20 cellular contexts compared by ENCODE assay signal in the genomic region with DNA sequence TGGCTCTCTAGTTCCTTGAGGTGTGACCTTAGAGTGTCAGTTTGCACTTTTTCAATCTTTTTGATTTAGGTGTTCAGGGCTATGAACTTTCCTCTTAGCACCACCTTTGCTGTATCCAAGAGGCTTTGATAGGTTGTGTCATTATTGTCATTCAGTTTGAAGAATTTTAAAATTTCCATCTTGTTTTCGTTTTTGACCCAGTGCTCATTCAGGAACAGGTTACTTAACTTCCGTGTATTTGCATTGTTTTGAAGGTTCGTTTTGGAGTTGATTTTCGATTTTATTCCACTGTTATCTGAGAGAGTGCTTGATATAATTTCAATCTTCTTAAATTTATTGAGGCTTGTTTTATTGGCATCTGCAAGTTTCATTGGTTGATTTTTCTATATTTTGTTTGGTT. TPM values are rescaled to one million over a fixed set of nuclear protein-coding genes. Genes with fewer than 3 reads are reported as not detected.
"Had no signal": no experiment of that assay in that cellular context is flagged by ENCODE, and none has a peak within 500 bp of the region (broad histone marks: within the 10 kb centered on the region; RNA-seq: fewer than 3 reads in every experiment).

No MANE protein-coding gene starts in this region.

- H3K27me3 ChIP-seq: pancreas, right atrium auricular region, suprapubic skin, testis, tibial artery, transverse colon, upper lobe of right lung, uterus had no signal

- DNase-seq: spleen; stimulated activated CD4-positive, alpha-beta T cell treated with anti-CD3 and anti-CD28 coated beads, Interleukin-4, amount 100 ng/mL, for 4 hours; stimulated activated naive CD4-positive, alpha-beta T cell; stimulated activated naive CD8-positive, alpha-beta T cell treated with anti-CD3 and anti-CD28 coated beads, Interleukin-15, amount 100 ng/mL, for 72 hours; tibial artery; uterus had no signal

- H3K36me3 ChIP-seq: neutrophil, pancreas, prostate gland, right atrium auricular region, spleen, suprapubic skin, tibial artery, transverse colon, upper lobe of right lung, uterus had no signal

- H3K4me3 ChIP-seq: prostate gland, right atrium auricular region, skin epidermis, smooth muscle cell, spleen, suprapubic skin, testis, tibial artery, transverse colon, upper lobe of right lung, uterus had no signal

- H3K27ac ChIP-seq: neutrophil, pancreas, prostate gland, right atrium auricular region, skin epidermis, spleen, suprapubic skin, testis, tibial artery, transverse colon, upper lobe of right lung, uterus had no signal

- H3K4me1 ChIP-seq: pancreas, prostate gland, right atrium auricular region, spleen, suprapubic skin, testis, upper lobe of right lung, uterus had no signal

- FAIRE-seq: pancreas had no signal

- ATAC-seq: sciatic nerve; stimulated activated memory B cell treated with anti-CD40 and anti-IgM and Interleukin-4, amounts not matched to agents 10 μg/mL and 1 μg/mL and 100 μg/mL, for 72 hours; stimulated activated naive CD8-positive, alpha-beta T cell treated with anti-CD3 and anti-CD28 coated beads, Interleukin-15, amount 100 ng/mL, for 72 hours; stimulated activated naive CD8-positive, alpha-beta T cell treated with anti-CD3 and anti-CD28 coated beads, Interleukin-15, Interleukin-2, amounts not matched to agents 100 U/mL and 50 U/mL, for 24 hours had no signal

- H3K9me3 ChIP-seq: neutrophil, pancreas, prostate gland, right atrium auricular region, spleen, suprapubic skin, testis, tibial artery, transverse colon, upper lobe of right lung, uterus had no signal

RNA-seq across cellular contexts. Expression of a gene that starts 37.3 kb away (rescaled TPM):
- total RNA-seq: natural killer cell treated with Interleukin-12 subunit alpha and Interleukin-12 subunit beta and Interleukin-15 and Interleukin-18, amount 100 ng/mL, for 72 hours had no signal
